In the genomic region with DNA sequence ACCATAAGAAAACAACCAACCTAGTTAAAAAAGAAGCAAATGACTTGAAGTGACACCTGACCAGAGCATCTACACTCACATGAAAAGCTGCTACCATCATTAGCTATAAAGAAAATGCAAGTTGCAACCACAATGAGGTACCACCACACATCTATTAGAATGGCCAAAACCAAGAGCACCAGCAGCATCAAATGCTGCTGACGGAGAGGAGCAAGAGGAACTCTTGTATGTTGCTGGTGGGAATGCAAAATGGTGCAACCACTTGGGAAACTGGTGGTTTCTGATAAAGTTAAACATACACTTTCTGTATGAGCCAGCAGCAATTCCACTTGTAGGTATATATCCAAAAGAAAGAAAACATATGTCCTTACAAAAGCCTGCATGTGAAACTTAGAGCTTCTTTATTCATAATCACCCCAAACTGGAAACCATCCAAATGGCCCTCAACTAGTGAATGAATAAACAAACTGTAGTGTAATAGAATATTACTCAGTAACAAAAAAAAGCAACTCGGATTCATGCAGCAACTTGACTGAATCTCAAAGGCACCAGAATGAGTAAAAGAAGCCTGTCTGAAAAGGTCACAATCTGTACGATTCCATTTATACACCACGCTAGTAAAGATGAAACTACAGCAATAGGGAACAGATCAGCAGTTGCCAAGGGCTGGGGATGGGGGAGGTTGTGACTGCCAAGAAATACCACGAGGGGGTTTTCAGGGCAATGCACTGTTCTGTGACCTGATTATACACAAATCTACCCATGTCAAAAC, we compare ENCODE assay signal across 11 cellular contexts.
A peak's percentile ranks its signal among the peaks of the same experiment; 100 is the strongest.
DNase-seq lines count a peak whose midpoint lies in the region; ATAC-seq and TF ChIP-seq lines count a peak whose summit lies in the region.
"Had no signal": no experiment of that assay in that cellular context is flagged by ENCODE, and none has a peak within 500 bp of the region (broad histone marks: within the 10 kb centered on the region; RNA-seq: fewer than 3 reads in every experiment).

No MANE protein-coding gene starts in this region.

- TF ChIP-seq POLR2A in testis (IDR thresholded peaks at IDR 0.05): no peak

- H3K27ac Mint-ChIP-seq in activated B cell treated with CpG ODN at 0.5 μM for 24 hours: peak overlapping the region; percentile 73
- H3K27ac Mint-ChIP-seq: endodermal cell had no signal

- H3K36me3 ChIP-seq in testis (ENCODE audit: low read depth, missing control alignments): no peaks in the 10 kb centered on the region

- H3K4me3 ChIP-seq in testis: no peak overlapping the region
- H3K4me3 ChIP-seq: ascending aorta, smooth muscle cell had no signal

- H3K4me1 ChIP-seq in testis: peaks cover 4% of the 10 kb centered on the region
- H3K4me1 ChIP-seq: ascending aorta had no signal

- H3K27me3 ChIP-seq in testis: no peaks in the 10 kb centered on the region
- H3K27me3 ChIP-seq: ascending aorta had no signal

- H3K4me3 Mint-ChIP-seq in activated B cell treated with CpG ODN at 0.5 μM for 24 hours: peak overlapping the region; percentile 55
- H3K4me3 Mint-ChIP-seq: endodermal cell had no signal

- no peaks in the 10 kb centered on the region for H3K36me3 Mint-ChIP-seq in activated B cell treated with CpG ODN at 0.5 μM for 24 hours (ENCODE audit: low read depth)

- intact Hi-C loops in activated B cell treated with CpG ODN at 0.5 μM for 24 hours (cut with micrococcal nuclease) (loop anchor here (5.0 kb wide), 1 partner anchor 52 kb away; no protein-coding TSS in a partner anchor), posterior vena cava (cut with DNase I) (loop anchor here in 1 of 2 donors (1.0 kb wide), 1 partner anchor 49 kb away; no protein-coding TSS in a partner anchor), testis (cut with DNase I; ENCODE audit: low total_unique reads) (no loop called here)

- CTCF ChIA-PET in activated B cell treated with CpG ODN at 0.5 μM for 24 hours (lab: Charles Lee): interaction anchor here (1.3 kb wide), 2 partner anchors 9 to 52 kb away, joined by 3 to 4 read pairs; no protein-coding TSS in a partner anchor

- WGBS in testis, 2 donors: 81 to 87% methylated on average over 5 of the region's 5 CpGs

- DNase-seq in activated CD4-positive, alpha-beta T cell treated with anti-CD3 and anti-CD28 coated beads, Interleukin-2, amount 50 U/mL, for 48 hours: peak; percentile 41 to 54
- no peak for DNase-seq in activated CD4-positive, alpha-beta T cell treated with anti-CD3 and anti-CD28 coated beads, Interleukin-2, amount 50 U/mL, for 1 hour
- no peak for DNase-seq in activated B cell treated with CpG ODN at 0.5 μM for 24 hours
- DNase-seq in posterior vena cava (ENCODE audit: low spot score): peak; percentile 13
- DNase-seq in testis: no peak
- no peak for DNase-seq in NCI-H345 treated with DMSO at 0.1 percent for 48 hours (lab: John Stamatoyannopoulos, UW; ENCODE audit: unreplicated experiment)
- DNase-seq: endodermal cell had no signal

- no peaks in the 10 kb centered on the region for H3K27me3 Mint-ChIP-seq in activated B cell treated with CpG ODN at 0.5 μM for 24 hours

- H3K4me1 Mint-ChIP-seq in activated B cell treated with CpG ODN at 0.5 μM for 24 hours: peaks cover 26% of the 10 kb centered on the region
- H3K4me1 Mint-ChIP-seq: endodermal cell had no signal

- no peak for TF ChIP-seq CTCF in activated B cell treated with CpG ODN at 0.5 μM for 24 hours (IDR thresholded peaks at IDR 0.05)
- TF ChIP-seq CTCF in testis (IDR thresholded peaks at IDR 0.05): no peak

- no peaks in the 10 kb centered on the region for H3K9me3 ChIP-seq in testis
- H3K9me3 ChIP-seq: ascending aorta had no signal

- H3K9me3 Mint-ChIP-seq in activated B cell treated with CpG ODN at 0.5 μM for 24 hours: no peaks in the 10 kb centered on the region
- H3K9me3 Mint-ChIP-seq: endodermal cell had no signal

- no peak overlapping the region for H3K27ac ChIP-seq in testis
- H3K27ac ChIP-seq: ascending aorta had no signal

- ATAC-seq in HG02610 (IDR thresholded peaks at IDR 0.05; ENCODE audit: unreplicated experiment) (peak; percentile 73), activated B cell treated with CpG ODN at 0.5 μM for 24 hours (ENCODE audit: low read depth) (peak; percentile 86), GM18909 (IDR thresholded peaks at IDR 0.05; ENCODE audit: poor library complexity, unreplicated experiment) (no peak)

- POLR2A ChIA-PET in activated B cell treated with CpG ODN at 0.5 μM for 24 hours (lab: Charles Lee): interaction anchor here (0.6 kb wide), 1 partner anchor 13 kb away, joined by 4 read pairs; no protein-coding TSS in a partner anchor

Comparison
In these comparisons a context has a peak if more than half of its experiments do, and no peak if none do; other contexts are left out.
1. DNase-seq: peak in activated CD4-positive, alpha-beta T cell treated with anti-CD3 and anti-CD28 coated beads, Interleukin-2, amount 50 U/mL, for 48 hours (2 of 2) and posterior vena cava (single experiment); none in activated CD4-positive, alpha-beta T cell treated with anti-CD3 and anti-CD28 coated beads, Interleukin-2, amount 50 U/mL, for 1 hour (single experiment), activated B cell treated with CpG ODN at 0.5 μM for 24 hours (single experiment), testis (single experiment) and NCI-H345 treated with DMSO at 0.1 percent for 48 hours (single experiment).